ENCODE assay signal across 2 cellular contexts in genomic region chr1:235049217-235049616, GRCh38.
TF ChIP-seq lines count a peak whose summit lies in the region.

No MANE protein-coding gene starts in this region.

TF ChIP-seq in IMR-90, 13 proteins besides CTCF, POLR2A, EP300 and RAD21:
- TF ChIP-seq MAZ (IDR thresholded peaks at IDR 0.05; ENCODE audit: borderline replicate concordance, low read depth, low read length) (no peak), CEBPB (IDR thresholded peaks at IDR 0.05; ENCODE audit: low read depth, low read length) (no peak), MXI1 (IDR thresholded peaks at IDR 0.05; ENCODE audit: borderline replicate concordance, low read depth, low read length) (no peak), SMC3 (IDR thresholded peaks at IDR 0.05; ENCODE audit: low read depth, low read length) (no peak), USF2 (IDR thresholded peaks at IDR 0.05; ENCODE audit: low read depth, low read length) (no peak), RCOR1 (IDR thresholded peaks at IDR 0.05; ENCODE audit: insufficient replicate concordance, low read length) (no peak), RFX5 (IDR thresholded peaks at IDR 0.05; ENCODE audit: low read depth, low read length) (no peak), FOS (IDR thresholded peaks at IDR 0.05; ENCODE audit: low read depth, low read length) (no peak), ELK1 (IDR thresholded peaks at IDR 0.05; ENCODE audit: borderline replicate concordance, low read depth, low read length) (no peak), NFE2L2 (IDR thresholded peaks at IDR 0.05; ENCODE audit: low read depth, low read length) (no peak), CHD1 (IDR thresholded peaks at IDR 0.05; ENCODE audit: low read depth, low read length) (no peak), MAFK (IDR thresholded peaks at IDR 0.05; ENCODE audit: low read depth, low read length) (no peak), BHLHE40 (IDR thresholded peaks at IDR 0.05; ENCODE audit: low read depth, low read length) (no peak)
TF ChIP-seq in IMR-90: peak in this region for 0.

TF ChIP-seq in endothelial cell of umbilical vein, 7 proteins besides CTCF, POLR2A, EP300 and RAD21 (continued from another document):
- no peak for TF ChIP-seq FOS (IDR thresholded peaks at IDR 0.05; ENCODE audit: borderline replicate concordance, insufficient read depth, low read length)
- TF ChIP-seq MAX (IDR thresholded peaks at IDR 0.05; ENCODE audit: insufficient read depth, insufficient read length): no peak
- TF ChIP-seq EZH2 (IDR thresholded peaks at IDR 0.05; ENCODE audit: borderline replicate concordance, low read depth, low read length, severe bottlenecking): no peak
- no peak for TF ChIP-seq MYC (IDR thresholded peaks at IDR 0.05; ENCODE audit: low read depth, low read length)
- TF ChIP-seq POLR2AphosphoS5 (IDR thresholded peaks at IDR 0.05; ENCODE audit: insufficient read depth, low read depth, low read length): no peak
- no peak for TF ChIP-seq GATA2 (IDR thresholded peaks at IDR 0.05; ENCODE audit: insufficient read depth, insufficient read length, low read depth, low read length)
